Comparison of ENCODE assay signal across 34 cellular contexts in genomic region chr20:10260316-10260715, GRCh38. TPM values are rescaled to one million over a fixed set of nuclear protein-coding genes. Genes with fewer than 3 reads are reported as not detected.
"Had no signal": no experiment of that assay in that cellular context is flagged by ENCODE, and none has a peak within 500 bp of the region (broad histone marks: within the 10 kb centered on the region; RNA-seq: fewer than 3 reads in every experiment).

No MANE protein-coding gene starts in this region.

- H3K36me3 ChIP-seq: left lung, lower lobe of right lung, neural progenitor cell, neutrophil, sigmoid colon, stomach, thyroid gland, transverse colon, upper lobe of right lung had no signal

- H3K9ac ChIP-seq: neural progenitor cell, parathyroid adenoma had no signal

- H3K4me1 ChIP-seq: left lung, lower lobe of right lung, neural progenitor cell, sigmoid colon, stomach, testis, thyroid gland, transverse colon, upper lobe of right lung had no signal

- H3K9me3 ChIP-seq: left lung, lower lobe of right lung, neutrophil, sigmoid colon, stomach, testis, thyroid gland, transverse colon, upper lobe of right lung had no signal

- H3K27ac ChIP-seq: left lung, lower lobe of right lung, neural progenitor cell, neutrophil, parathyroid adenoma, sigmoid colon, stomach, testis, thyroid gland, transverse colon, upper lobe of right lung had no signal

- H3K4me1 Mint-ChIP-seq: immature natural killer cell; mesothelial cell of epicardium; naive B cell; natural killer cell; neural progenitor cell; stimulated activated naive B cell treated with anti-CD40 and anti-IgM and Interleukin-4, amounts not matched to agents 10 μg/mL and 1 μg/mL and 100 μg/mL, for 72 hours had no signal

- ATAC-seq: left colon; left lung; lower lobe of right lung; natural killer cell; right cardiac atrium; stimulated activated naive B cell treated with anti-CD40 and anti-IgM and Interleukin-4, amounts not matched to agents 10 μg/mL and 1 μg/mL and 100 μg/mL, for 72 hours; stimulated activated naive CD8-positive, alpha-beta T cell treated with anti-CD3 and anti-CD28 coated beads, Interleukin-15, Interleukin-2, amounts not matched to agents 100 U/mL and 50 U/mL, for 24 hours; upper lobe of right lung had no signal

- FAIRE-seq: islet of Langerhans, kidney, urothelium cell line had no signal

- H3K36me3 Mint-ChIP-seq: immature natural killer cell; mesothelial cell of epicardium; naive B cell; natural killer cell; neural progenitor cell; stimulated activated naive B cell treated with anti-CD40 and anti-IgM and Interleukin-4, amounts not matched to agents 10 μg/mL and 1 μg/mL and 100 μg/mL, for 72 hours had no signal

- H3K4me2 ChIP-seq: neural progenitor cell, smooth muscle cell had no signal

- DNase-seq: hypothalamus; immature natural killer cell; kidney; left colon; left lung; lower lobe of right lung; mammary epithelial cell; mesenchymal stem cell; naive B cell; natural killer cell; nephron progenitor cell; occipital lobe; retina; right cardiac atrium; sigmoid colon; stimulated activated CD4-positive, alpha-beta T cell treated with anti-CD3 and anti-CD28 coated beads, Interleukin-15, amount 100 ng/mL, for 24 hours; stimulated activated CD4-positive, alpha-beta T cell treated with anti-CD3 and anti-CD28 coated beads, Interleukin-2, amount 100 ng/mL, for 24 hours; stimulated activated CD4-positive, alpha-beta T cell treated with anti-CD3 and anti-CD28 coated beads, Interleukin-4, amount 100 ng/mL, for 1 hour; stimulated activated naive B cell treated with anti-CD40 and anti-IgM and Interleukin-4, amounts not matched to agents 10 μg/mL and 1 μg/mL and 100 μg/mL, for 72 hours; stimulated activated naive CD8-positive, alpha-beta T cell treated with anti-CD3 and anti-CD28 coated beads, Interleukin-15, Interleukin-2, amounts not matched to agents 100 U/mL and 50 U/mL, for 24 hours; stomach; testis; thyroid gland; transverse colon; upper lobe of right lung had no signal

- H3K27ac Mint-ChIP-seq: immature natural killer cell; mesothelial cell of epicardium; naive B cell; natural killer cell; nephron progenitor cell; neural progenitor cell; stimulated activated naive B cell treated with anti-CD40 and anti-IgM and Interleukin-4, amounts not matched to agents 10 μg/mL and 1 μg/mL and 100 μg/mL, for 72 hours had no signal

- H3K27me3 ChIP-seq: left lung, neural progenitor cell, sigmoid colon, stomach, testis, thyroid gland, transverse colon, upper lobe of right lung had no signal

- H3K9me3 Mint-ChIP-seq: immature natural killer cell; mesothelial cell of epicardium; naive B cell; natural killer cell; nephron progenitor cell; neural progenitor cell; stimulated activated naive B cell treated with anti-CD40 and anti-IgM and Interleukin-4, amounts not matched to agents 10 μg/mL and 1 μg/mL and 100 μg/mL, for 72 hours had no signal

- H3K4me3 ChIP-seq: left lung, lower lobe of right lung, neural progenitor cell, sigmoid colon, smooth muscle cell, stomach, testis, thyroid gland, transverse colon, upper lobe of right lung had no signal

- H3K4me3 Mint-ChIP-seq: immature natural killer cell; mesothelial cell of epicardium; naive B cell; natural killer cell; nephron progenitor cell; neural progenitor cell; stimulated activated naive B cell treated with anti-CD40 and anti-IgM and Interleukin-4, amounts not matched to agents 10 μg/mL and 1 μg/mL and 100 μg/mL, for 72 hours had no signal

- H2AFZ ChIP-seq: neural progenitor cell, parathyroid adenoma had no signal

RNA-seq across cellular contexts. Expression of gene SNAP25, which starts 41.7 kb away (rescaled TPM):
- total RNA-seq: mammary epithelial cell, mononuclear cell, natural killer cell, pulmonary artery endothelial cell had no signal
- polyA plus RNA-seq: immature natural killer cell, mammary epithelial cell had no signal
